Comparison of ENCODE assay signal across 15 cellular contexts in genomic region chr11:130612291-130612802, GRCh38.
DNase-seq lines count a peak whose midpoint lies in the region; ATAC-seq and TF ChIP-seq lines count a peak whose summit lies in the region.
"Had no signal": no experiment of that assay in that cellular context is flagged by ENCODE, and none has a peak within 500 bp of the region (broad histone marks: within the 10 kb centered on the region; RNA-seq: fewer than 3 reads in every experiment).

No MANE protein-coding gene starts in this region.

- H2BK12ac ChIP-seq in trophoblast cell (ENCODE audit: low read length): no peak overlapping the region

- H3K9ac ChIP-seq in fibroblast of lung (ENCODE audit: insufficient read depth, low read length): no peak overlapping the region
- H3K9ac ChIP-seq in trophoblast cell (ENCODE audit: low read length): no peak overlapping the region

- TF ChIP-seq CTCF in RWPE1 (conservative IDR thresholded peaks at IDR 0.05; ENCODE audit: low read depth) (no peak), fibroblast of lung (conservative IDR thresholded peaks at IDR 0.05 in 1 of 2, IDR thresholded peaks at IDR 0.05 in 1 of 2; ENCODE audit: low read depth in 1 of 2, low read length in 2 of 2) (no peak)

- no peaks in the 10 kb centered on the region for H4K20me1 ChIP-seq in fibroblast of lung (ENCODE audit: control insufficient read depth, extremely low read depth, insufficient read depth, low read length)

- H4K8ac ChIP-seq in trophoblast cell (ENCODE audit: low read depth, low read length): no peak overlapping the region

- H3K79me2 ChIP-seq in fibroblast of lung (ENCODE audit: control insufficient read depth, insufficient read depth, low read length): no peaks in the 10 kb centered on the region
- H3K79me2 ChIP-seq in trophoblast cell (ENCODE audit: control insufficient read depth, insufficient read depth, low read length, poor library complexity): no peaks in the 10 kb centered on the region

- CTCF ChIA-PET in RWPE1 (lab: Yijun Ruan, JAX): no interaction called here

- no peaks in the 10 kb centered on the region for H3K36me3 ChIP-seq in fibroblast of lung (ENCODE audit: control insufficient read depth, insufficient read depth, low read length)
- H3K36me3 ChIP-seq in trophoblast cell (ENCODE audit: control insufficient read depth in 1 of 2, insufficient read depth in 2 of 2, low read length in 2 of 2): no peaks in the 10 kb centered on the region

- no peak overlapping the region for H2BK5ac ChIP-seq in trophoblast cell (ENCODE audit: low read depth, low read length, poor library complexity)

- DNase-seq in CD1c-positive myeloid dendritic cell (ENCODE audit: extremely low spot score) (peak; percentile 20), RWPE1 (ENCODE audit: low spot score) (peak; percentile 41), fibroblast of lung (ENCODE audit: low read depth in 2 of 2) (peak; percentile 54 to 83), trophoblast cell (peak in 1 of 2 donors; percentile 39), SKM-1 (lab: John Stamatoyannopoulos, UW; ENCODE audit: unreplicated experiment) (no peak), NCI-H2029 (lab: John Stamatoyannopoulos, UW) (no peak)
- DNase-seq: activated CD4-positive, alpha-beta T cell treated with anti-CD3 and anti-CD28 coated beads, Interleukin-2, amount 50 U/mL, for 1 hour; CD4-positive, alpha-beta T cell; mucosa of descending colon; NCI-H1092; stimulated activated CD4-positive, alpha-beta T cell treated with anti-CD3 and anti-CD28 coated beads, Interleukin-1b, Interleukin-23, amount 100 ng/mL, for 48 hours; T-helper 17 cell had no signal

- no CpG with 5 or more reads among the region's 2 CpGs for WGBS in trophoblast cell (ENCODE audit: extremely low coverage, insufficient coverage, insufficient read length)

- POLR2A ChIA-PET in RWPE1 (lab: Yijun Ruan, JAX; ENCODE audit: low non-redundant PET): no interaction called here

- H3K23ac ChIP-seq in trophoblast cell (ENCODE audit: low read length): no peak overlapping the region

- H3K27me3 ChIP-seq in fibroblast of lung (ENCODE audit: control insufficient read depth, insufficient read depth, low read length): no peaks in the 10 kb centered on the region
- no peaks in the 10 kb centered on the region for H3K27me3 ChIP-seq in trophoblast cell (ENCODE audit: insufficient read depth, low read length)

- H3K4me3 ChIP-seq in fibroblast of lung (replicated peaks in 1 of 4; ENCODE audit: control extremely low read depth in 1 of 4, insufficient read depth in 1 of 4, low read depth in 3 of 4, low read length in 4 of 4): no peak overlapping the region
- no peak overlapping the region for H3K4me3 ChIP-seq in trophoblast cell (ENCODE audit: low read depth, low read length)
- H3K4me3 ChIP-seq: mucosa of descending colon had no signal

- H3K4me1 ChIP-seq in fibroblast of lung (ENCODE audit: control insufficient read depth, extremely low read depth, insufficient read depth, low read length): peaks cover 10% of the 10 kb centered on the region
- H3K4me1 ChIP-seq in trophoblast cell (ENCODE audit: control insufficient read depth in 1 of 2, insufficient read depth in 2 of 2, low read length in 2 of 2): peaks cover 6 to 14% of the 10 kb centered on the region in 2 experiments

- H4K91ac ChIP-seq in trophoblast cell (ENCODE audit: low read depth, low read length): no peak overlapping the region

- no peak overlapping the region for H4K12ac ChIP-seq in trophoblast cell (ENCODE audit: low read depth, low read length)

- H3K9me3 ChIP-seq in fibroblast of lung (ENCODE audit: control insufficient read depth, insufficient read depth, low read depth, low read length) (no peaks in the 10 kb centered on the region), trophoblast cell (ENCODE audit: insufficient read depth, low read depth, low read length) (no peaks in the 10 kb centered on the region)
- H3K9me3 ChIP-seq: mucosa of descending colon had no signal

- H3K4me2 ChIP-seq in fibroblast of lung (ENCODE audit: extremely low read depth, insufficient read depth, low read length) (peak overlapping the region; percentile 27), trophoblast cell (ENCODE audit: low read length) (no peak overlapping the region)

- H3K14ac ChIP-seq in trophoblast cell (ENCODE audit: low read length): no peak overlapping the region

- H3K27ac ChIP-seq in RWPE1 (peak overlapping the region; percentile 78), fibroblast of lung (ENCODE audit: insufficient read depth, low read length) (peak overlapping the region; percentile 63), trophoblast cell (ENCODE audit: low read depth, low read length) (peak overlapping the region; percentile 74)

- no peak overlapping the region for H2BK120ac ChIP-seq in trophoblast cell (ENCODE audit: insufficient read depth, low read length, poor library complexity)

- H3K18ac ChIP-seq in trophoblast cell (ENCODE audit: low read length): no peak overlapping the region

- no peak overlapping the region for H2AFZ ChIP-seq in fibroblast of lung (ENCODE audit: low read length)
- H2AFZ ChIP-seq in trophoblast cell (ENCODE audit: insufficient read depth, low read length, poor library complexity): no peak overlapping the region

- H3K4ac ChIP-seq in trophoblast cell (ENCODE audit: low read depth, low read length): no peak overlapping the region

- H2AK5ac ChIP-seq in trophoblast cell (ENCODE audit: low read length): no peak overlapping the region

- peaks cover 4% of the 10 kb centered on the region for H3K79me1 ChIP-seq in trophoblast cell (ENCODE audit: low read length)

- ATAC-seq in GM21526 (IDR thresholded peaks at IDR 0.05; ENCODE audit: low FRiP score, unreplicated experiment): no peak
- no peak for ATAC-seq in HG03520 (IDR thresholded peaks at IDR 0.05; ENCODE audit: unreplicated experiment)
- ATAC-seq: activated T-helper 17 cell treated with anti-CD3 and anti-CD28 coated beads, Interleukin-2, amount 50 U/mL, for 72 hours; mucosa of descending colon; T-helper 17 cell had no signal

Comparison
In these comparisons a context has a peak if more than half of its experiments do, and no peak if none do; other contexts are left out.
1. DNase-seq: peak in CD1c-positive myeloid dendritic cell (single experiment), RWPE1 (single experiment) and fibroblast of lung (2 of 2); none in SKM-1 (single experiment) and NCI-H2029 (single experiment).
2. Peak in every context shown above with its lines, with median percentiles within 50 percentile points of each other: H3K27ac ChIP-seq.